Comparison of ENCODE assay signal across 9 cellular contexts in genomic region chr1:44798481-44799365, GRCh38. TPM values are rescaled to one million over a fixed set of nuclear protein-coding genes. Genes with fewer than 3 reads are reported as not detected.
DNase-seq lines count a peak whose midpoint lies in the region; ATAC-seq lines count a peak whose summit lies in the region.
"Had no signal": no experiment of that assay in that cellular context is flagged by ENCODE, and none has a peak within 500 bp of the region (broad histone marks: within the 10 kb centered on the region; RNA-seq: fewer than 3 reads in every experiment).

No MANE protein-coding gene starts in this region.

- H3K79me1 ChIP-seq in trophoblast cell (ENCODE audit: low read length): peaks cover 12% of the 10 kb centered on the region

- H3K4me3 Mint-ChIP-seq in dendritic cell treated with granulocyte-macrophage colony-stimulating factor and Interleukin-4, amounts not matched to agents 40 ng/mL and 50 ng/mL, for 4 days: no peak overlapping the region

- H3K9ac ChIP-seq in trophoblast cell (ENCODE audit: low read length): no peak overlapping the region

- no peak overlapping the region for H3K4me3 ChIP-seq in trophoblast cell (ENCODE audit: low read depth, low read length)

- H2BK5ac ChIP-seq in trophoblast cell (ENCODE audit: low read depth, low read length, poor library complexity): no peak overlapping the region

- DNase-seq in DMS79 treated with DMSO at 0.1 percent for 48 hours (lab: John Stamatoyannopoulos, UW) (peak; percentile 68), NCI-H2029 (lab: John Stamatoyannopoulos, UW) (peak; percentile 75), trophoblast cell (no peak), HPDE6-E6E7 (ENCODE audit: extremely low spot score) (no peak), nucleus accumbens (lab: John Stamatoyannopoulos, UW) (no peak)

- peaks cover 28% of the 10 kb centered on the region for H3K36me3 Mint-ChIP-seq in dendritic cell treated with granulocyte-macrophage colony-stimulating factor and Interleukin-4, amounts not matched to agents 40 ng/mL and 50 ng/mL, for 4 days (ENCODE audit: low read depth)

- H3K4ac ChIP-seq in trophoblast cell (ENCODE audit: low read depth, low read length): no peak overlapping the region

- H3K27ac Mint-ChIP-seq in dendritic cell treated with granulocyte-macrophage colony-stimulating factor and Interleukin-4, amounts not matched to agents 40 ng/mL and 50 ng/mL, for 4 days: peak overlapping the region; percentile 99

- H3K9me3 ChIP-seq in trophoblast cell (ENCODE audit: insufficient read depth, low read depth, low read length): no peaks in the 10 kb centered on the region
- H3K9me3 ChIP-seq: prostate gland had no signal

- ATAC-seq in activated CD4-positive, CD25-positive, alpha-beta regulatory T cell treated with anti-CD3 and anti-CD28 coated beads, Interleukin-2, amount 50 U/mL, for 24 hours: no peak
- ATAC-seq in GM19452 (IDR thresholded peaks at IDR 0.05; ENCODE audit: unreplicated experiment): no peak

- peak overlapping the region; percentile 3 for H2AK5ac ChIP-seq in trophoblast cell (ENCODE audit: low read length)

- intact Hi-C loops in dendritic cell treated with granulocyte-macrophage colony-stimulating factor and Interleukin-4, amounts not matched to agents 40 ng/mL and 50 ng/mL, for 4 days (cut with micrococcal nuclease): loop anchor here (5.0 kb wide), 1 partner anchor 34 kb away; no protein-coding TSS in a partner anchor

- H3K4me1 Mint-ChIP-seq in dendritic cell treated with granulocyte-macrophage colony-stimulating factor and Interleukin-4, amounts not matched to agents 40 ng/mL and 50 ng/mL, for 4 days (ENCODE audit: low read depth): peaks cover 40% of the 10 kb centered on the region

- no peak overlapping the region for H2BK120ac ChIP-seq in trophoblast cell (ENCODE audit: insufficient read depth, low read length, poor library complexity)

- H2AFZ ChIP-seq in trophoblast cell (ENCODE audit: insufficient read depth, low read length, poor library complexity): no peak overlapping the region

- H3K9me3 Mint-ChIP-seq in dendritic cell treated with granulocyte-macrophage colony-stimulating factor and Interleukin-4, amounts not matched to agents 40 ng/mL and 50 ng/mL, for 4 days: no peaks in the 10 kb centered on the region

- H3K79me2 ChIP-seq in trophoblast cell (ENCODE audit: control insufficient read depth, insufficient read depth, low read length, poor library complexity): peaks cover 13% of the 10 kb centered on the region

- peaks cover 19 to 20% of the 10 kb centered on the region in 2 experiments for H3K36me3 ChIP-seq in trophoblast cell (ENCODE audit: control insufficient read depth in 1 of 2, insufficient read depth in 2 of 2, low read length in 2 of 2)
- H3K36me3 ChIP-seq: prostate gland had no signal

- peak overlapping the region; percentile 4 for H4K91ac ChIP-seq in trophoblast cell (ENCODE audit: low read depth, low read length)

- no peaks in the 10 kb centered on the region for H3K27me3 Mint-ChIP-seq in dendritic cell treated with granulocyte-macrophage colony-stimulating factor and Interleukin-4, amounts not matched to agents 40 ng/mL and 50 ng/mL, for 4 days

- no peaks in the 10 kb centered on the region for H3K27me3 ChIP-seq in trophoblast cell (ENCODE audit: insufficient read depth, low read length)

- H3K14ac ChIP-seq in trophoblast cell (ENCODE audit: low read length): no peak overlapping the region

- peaks cover 15 to 20% of the 10 kb centered on the region in 2 experiments for H3K4me1 ChIP-seq in trophoblast cell (ENCODE audit: control insufficient read depth in 1 of 2, insufficient read depth in 2 of 2, low read length in 2 of 2)
- H3K4me1 ChIP-seq: prostate gland had no signal

- peak overlapping the region; percentile 62 for H4K8ac ChIP-seq in trophoblast cell (ENCODE audit: low read depth, low read length)

- no peak overlapping the region for H3K23ac ChIP-seq in trophoblast cell (ENCODE audit: low read length)

- peak overlapping the region; percentile 16 for H2BK12ac ChIP-seq in trophoblast cell (ENCODE audit: low read length)

- H3K27ac ChIP-seq in trophoblast cell (ENCODE audit: low read depth, low read length): no peak overlapping the region

- H4K12ac ChIP-seq in trophoblast cell (ENCODE audit: low read depth, low read length): no peak overlapping the region

- H3K4me2 ChIP-seq in trophoblast cell (ENCODE audit: low read length): no peak overlapping the region

- no CpG with 5 or more reads among the region's 10 CpGs for WGBS in trophoblast cell (ENCODE audit: extremely low coverage, insufficient coverage, insufficient read length)

- H3K18ac ChIP-seq in trophoblast cell (ENCODE audit: low read length): no peak overlapping the region

RNA-seq across cellular contexts. Expression of gene PLK3, which starts 1.5 kb away (rescaled TPM):
- 16.6 TPM in 2 replicates for polyA plus RNA-seq in trophoblast cell (2013)

RNA-seq across cellular contexts. Expression of gene DYNLT4, which starts 8.4 kb away (rescaled TPM):
- 0.07 TPM in 1 of 2 replicates, not detected in the other for polyA plus RNA-seq in trophoblast cell (2013)

RNA-seq across cellular contexts. Expression of gene BTBD19, which starts 9.6 kb away (rescaled TPM):
- polyA plus RNA-seq in trophoblast cell (2013): 5.8 and 5.9 TPM in 2 replicates

RNA-seq across cellular contexts. Expression of gene BEST4, which starts 10.8 kb away (rescaled TPM):
- 0.14 TPM in 2 replicates for polyA plus RNA-seq in trophoblast cell (2013)

RNA-seq across cellular contexts. Expression of gene RPS8, which starts 23.4 kb away (rescaled TPM):
- polyA plus RNA-seq in trophoblast cell (2013): 4,158 and 4,170 TPM in 2 replicates

Comparison
In these comparisons a context has a peak if more than half of its experiments do, and no peak if none do; other contexts are left out.
1. DNase-seq: peak in DMS79 treated with DMSO at 0.1 percent for 48 hours (single experiment) and NCI-H2029 (single experiment); none in trophoblast cell (0 of 2), HPDE6-E6E7 (single experiment) and nucleus accumbens (0 of 56).